In the genomic region with DNA sequence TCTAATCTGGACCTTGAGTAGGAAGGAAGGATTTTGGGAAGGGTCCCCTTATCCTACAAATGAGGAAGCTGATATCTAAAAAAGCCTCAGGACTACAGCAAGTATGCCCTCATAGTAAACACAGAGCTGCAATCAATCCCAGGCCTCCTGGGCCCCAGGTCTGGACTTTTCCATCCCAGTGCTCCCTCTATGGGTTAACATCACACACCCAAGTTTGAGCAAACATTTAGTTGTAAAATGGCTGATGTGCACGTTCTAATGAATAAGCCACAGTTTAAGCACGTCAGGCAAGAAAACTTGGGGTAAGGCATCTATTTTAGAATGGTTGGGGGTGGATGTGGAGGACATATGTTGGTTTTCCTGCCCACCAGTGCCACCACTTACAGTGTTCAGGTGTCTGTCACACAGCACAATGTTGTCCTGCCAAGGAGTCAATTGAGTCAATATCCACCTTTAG, we compare ENCODE assay signal across 8 cellular contexts. TPM values are rescaled to one million over a fixed set of nuclear protein-coding genes. Genes with fewer than 3 reads are reported as not detected.
DNase-seq lines count a peak whose midpoint lies in the region; ATAC-seq, FAIRE-seq and TF ChIP-seq lines count a peak whose summit lies in the region.

No MANE protein-coding gene starts in this region.

- H3K4me1 Mint-ChIP-seq in stimulated activated naive CD8-positive, alpha-beta T cell treated with anti-CD3 and anti-CD28 coated beads, Interleukin-15, amount 100 ng/mL, for 72 hours: peaks cover 33% of the 10 kb centered on the region

- H3K9me3 Mint-ChIP-seq in stimulated activated naive CD8-positive, alpha-beta T cell treated with anti-CD3 and anti-CD28 coated beads, Interleukin-15, amount 100 ng/mL, for 72 hours: no peaks in the 10 kb centered on the region

- TF ChIP-seq POLR2A in GM12891 (IDR thresholded peaks at IDR 0.05; ENCODE audit: low read depth, low read length): no peak

- DNase-seq in 8988T: peak; percentile 54
- DNase-seq in GM12891 (ENCODE audit: insufficient read length, low spot score): no peak
- DNase-seq in NCI-H226: peak; percentile 46
- DNase-seq in stimulated activated naive CD8-positive, alpha-beta T cell treated with anti-CD3 and anti-CD28 coated beads, Interleukin-15, amount 100 ng/mL, for 72 hours: peak; percentile 21
- DNase-seq in caudate nucleus (lab: John Stamatoyannopoulos, UW): no peak
- no peak for DNase-seq in NCI-H2107 treated with DMSO at 0.1 percent for 48 hours (lab: John Stamatoyannopoulos, UW; ENCODE audit: unreplicated experiment)

- no peak overlapping the region for H3K4me3 Mint-ChIP-seq in stimulated activated naive CD8-positive, alpha-beta T cell treated with anti-CD3 and anti-CD28 coated beads, Interleukin-15, amount 100 ng/mL, for 72 hours

- ATAC-seq in HG02870 (IDR thresholded peaks at IDR 0.05; ENCODE audit: unreplicated experiment): peak; percentile 23
- ATAC-seq in esophagus mucosa: peak; percentile 80
- peak; percentile 63 for ATAC-seq in stimulated activated naive CD8-positive, alpha-beta T cell treated with anti-CD3 and anti-CD28 coated beads, Interleukin-15, amount 100 ng/mL, for 72 hours

- peaks cover under 1% of the 10 kb centered on the region for H3K27me3 Mint-ChIP-seq in stimulated activated naive CD8-positive, alpha-beta T cell treated with anti-CD3 and anti-CD28 coated beads, Interleukin-15, amount 100 ng/mL, for 72 hours

- peak overlapping the region in 1 of 2 donors; percentile 90 for H3K27ac Mint-ChIP-seq in stimulated activated naive CD8-positive, alpha-beta T cell treated with anti-CD3 and anti-CD28 coated beads, Interleukin-15, amount 100 ng/mL, for 72 hours

- H3K27ac ChIP-seq in caudate nucleus (ENCODE audit: low read depth, low read length): no peak overlapping the region

- FAIRE-seq in GM12891 (lab: Jason Lieb, UNC): peak; percentile 94

TF ChIP-seq in GM12891, 5 proteins besides CTCF, POLR2A, EP300 and RAD21:
- TF ChIP-seq POLR2AphosphoS5 (IDR thresholded peaks at IDR 0.05; ENCODE audit: low read depth, low read length) (no peak), SPI1 (IDR thresholded peaks at IDR 0.05; ENCODE audit: low read depth, low read length) (no peak), POU2F2 (IDR thresholded peaks at IDR 0.05; ENCODE audit: low read depth, low read length) (no peak), PAX5 (IDR thresholded peaks at IDR 0.05; ENCODE audit: insufficient read depth, low read length, severe bottlenecking) (no peak)

RNA-seq across cellular contexts. Expression of gene UBE2E1, which starts 44.3 kb away (rescaled TPM):
- polyA plus RNA-seq in GM12891 (2012; ENCODE audit: low read depth, missing spikeins): 153 TPM
- total RNA-seq in esophagus mucosa: 96.6 TPM

Comparison
In these comparisons a context has a peak if more than half of its experiments do, and no peak if none do; other contexts are left out.
1. DNase-seq: peak in 8988T (single experiment), NCI-H226 (single experiment) and stimulated activated naive CD8-positive, alpha-beta T cell treated with anti-CD3 and anti-CD28 coated beads, Interleukin-15, amount 100 ng/mL, for 72 hours (2 of 2); none in GM12891 (single experiment), caudate nucleus (0 of 61) and NCI-H2107 treated with DMSO at 0.1 percent for 48 hours (single experiment).
2. ATAC-seq: peak in every context shown above with its lines; median percentile 80 in esophagus mucosa; 63 in stimulated activated naive CD8-positive, alpha-beta T cell treated with anti-CD3 and anti-CD28 coated beads, Interleukin-15, amount 100 ng/mL, for 72 hours; 23 in HG02870.